11 cellular contexts compared by ENCODE assay signal in the genomic region with DNA sequence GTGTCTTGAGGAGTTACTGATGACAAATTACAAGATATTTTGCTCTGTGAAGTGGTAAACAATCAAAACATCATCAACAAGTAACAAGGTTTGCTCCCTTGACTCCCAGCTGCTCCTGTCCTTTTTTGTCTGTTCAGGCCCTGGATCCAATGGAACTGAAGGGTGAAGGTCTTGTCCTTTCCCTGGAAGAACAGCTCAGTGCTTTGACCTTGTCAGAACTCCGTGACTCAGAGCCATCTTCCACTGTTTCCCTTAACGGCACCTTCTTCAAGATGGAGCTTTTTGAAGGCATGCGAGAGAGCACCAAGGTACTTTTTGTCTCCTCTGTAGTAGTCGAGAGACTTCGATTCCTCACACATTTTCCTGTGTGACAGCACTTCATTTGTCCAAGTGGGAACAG. TPM values are rescaled to one million over a fixed set of nuclear protein-coding genes. Genes with fewer than 3 reads are reported as not detected.
DNase-seq lines count a peak whose midpoint lies in the region; ATAC-seq, FAIRE-seq and TF ChIP-seq lines count a peak whose summit lies in the region.
"Had no signal": no experiment of that assay in that cellular context is flagged by ENCODE, and none has a peak within 500 bp of the region (broad histone marks: within the 10 kb centered on the region; RNA-seq: fewer than 3 reads in every experiment).

No MANE protein-coding gene starts in this region.

- POLR2A ChIA-PET in A549 (lab: Yijun Ruan, JAX): interaction anchor here (0.5 kb wide), 1 partner anchor 522 kb away, joined by 3 read pairs; no protein-coding TSS in a partner anchor

- TF ChIP-seq POLR2A in A549 (IDR thresholded peaks at IDR 0.05; ENCODE audit: low read length): no peak

- peaks cover 97% of the 10 kb centered on the region for H3K36me3 ChIP-seq in HUES64 (ENCODE audit: insufficient read depth, low read length)
- peaks cover 30% of the 10 kb centered on the region for H3K36me3 ChIP-seq in ectodermal cell (ENCODE audit: control insufficient read depth, insufficient read depth, low read length)

- no peaks in the 10 kb centered on the region for H3K9me3 Mint-ChIP-seq in nephron progenitor cell
- no peaks in the 10 kb centered on the region for H3K9me3 Mint-ChIP-seq in stimulated activated effector memory CD8-positive, alpha-beta T cell treated with anti-CD3 and anti-CD28 coated beads, Interleukin-12 subunit alpha, Interleukin-12 subunit beta, amount 100 ng/mL, for 72 hours

- no peak for TF ChIP-seq RAD21 in A549 (conservative IDR thresholded peaks at IDR 0.05 in 1 of 2, IDR thresholded peaks at IDR 0.05 in 1 of 2)

- TF ChIP-seq CTCF in A549 (IDR thresholded peaks at IDR 0.05): no peak
- no peak for TF ChIP-seq CTCF in nephron progenitor cell (IDR thresholded peaks at IDR 0.05)

- no peak for FAIRE-seq in A549 (lab: Jason Lieb, UNC)

- 86% methylated on average over 5 of the region's 5 CpGs for WGBS in A549 (ENCODE audit: missing lambda C conversion rate)
- 94% methylated on average over 5 of the region's 5 CpGs for WGBS in HUES64
- 90 to 95% methylated on average over 5 of the region's 5 CpGs for WGBS in ectodermal cell, 2 experiments

- H3K9ac ChIP-seq in HUES64 (ENCODE audit: low read depth, low read length): peak overlapping the region; percentile 23; the same call in 1 of the 2 replicates
- H3K9ac ChIP-seq: BLaER1 treated with 17β-estradiol and CSF1 and Interleukin-3, amounts not matched to agents 10 nM and 100 nM had no signal

- H3K4me2 ChIP-seq in A549: no peak overlapping the region
- H3K4me2 ChIP-seq: BLaER1 treated with 17β-estradiol and CSF1 and Interleukin-3, amounts not matched to agents 10 nM and 100 nM had no signal

- H3K4me1 Mint-ChIP-seq in nephron progenitor cell: peaks cover 70% of the 10 kb centered on the region
- peaks cover 6% of the 10 kb centered on the region for H3K4me1 Mint-ChIP-seq in stimulated activated effector memory CD8-positive, alpha-beta T cell treated with anti-CD3 and anti-CD28 coated beads, Interleukin-12 subunit alpha, Interleukin-12 subunit beta, amount 100 ng/mL, for 72 hours

- H3K36me3 Mint-ChIP-seq in nephron progenitor cell (ENCODE audit: low read depth): peaks cover 50% of the 10 kb centered on the region
- H3K36me3 Mint-ChIP-seq in stimulated activated effector memory CD8-positive, alpha-beta T cell treated with anti-CD3 and anti-CD28 coated beads, Interleukin-12 subunit alpha, Interleukin-12 subunit beta, amount 100 ng/mL, for 72 hours: peaks cover 97% of the 10 kb centered on the region

- H3K4me1 ChIP-seq in A549 (peaks cover 14% of the 10 kb centered on the region), HUES64 (ENCODE audit: insufficient read depth, low read length) (peaks cover 16% of the 10 kb centered on the region), ectodermal cell (ENCODE audit: control insufficient read depth, insufficient read depth, low read length) (no peaks in the 10 kb centered on the region)
- H3K4me1 ChIP-seq: right lobe of liver had no signal

- peak overlapping the region; percentile 99 for H3K27ac Mint-ChIP-seq in nephron progenitor cell
- H3K27ac Mint-ChIP-seq in stimulated activated effector memory CD8-positive, alpha-beta T cell treated with anti-CD3 and anti-CD28 coated beads, Interleukin-12 subunit alpha, Interleukin-12 subunit beta, amount 100 ng/mL, for 72 hours: no peak overlapping the region

- H3K9me3 ChIP-seq in A549: no peaks in the 10 kb centered on the region
- H3K9me3 ChIP-seq in HUES64 (ENCODE audit: insufficient read depth, low read depth, low read length): no peaks in the 10 kb centered on the region
- no peaks in the 10 kb centered on the region for H3K9me3 ChIP-seq in ectodermal cell (ENCODE audit: control insufficient read depth, low read length)
- H3K9me3 ChIP-seq: BLaER1 treated with 17β-estradiol and CSF1 and Interleukin-3, amounts not matched to agents 10 nM and 100 nM; right lobe of liver had no signal

- H3K27ac ChIP-seq in A549 (peak overlapping the region; percentile 51 to 62; a peak in 3 of 6 replicates), HUES64 (ENCODE audit: low read depth, low read length) (peak overlapping the region; percentile 76), ectodermal cell (ENCODE audit: insufficient read depth, low read depth, low read length, poor library complexity, severe bottlenecking) (peak overlapping the region; percentile 73)
- H3K27ac ChIP-seq: BLaER1 treated with 17β-estradiol and CSF1 and Interleukin-3, amounts not matched to agents 10 nM and 100 nM; right lobe of liver had no signal

- TF ChIP-seq EP300 in A549 (IDR thresholded peaks at IDR 0.05): no peak

- ATAC-seq in A549 (no peak), HG03571 (IDR thresholded peaks at IDR 0.05; ENCODE audit: unreplicated experiment) (no peak)
- ATAC-seq in stimulated activated effector memory CD8-positive, alpha-beta T cell treated with anti-CD3 and anti-CD28 coated beads, Interleukin-12 subunit alpha, Interleukin-12 subunit beta, amount 100 ng/mL, for 72 hours: no peak
- ATAC-seq: HCT116 had no signal

- CTCF ChIA-PET in A549 (lab: Yijun Ruan, JAX): interaction anchor here (1.0 to 3.0 kb wide), 6 partner anchors 11 to 193 kb away, joined by 3 to 14 read pairs (median 4); no protein-coding TSS in a partner anchor

- H3K27me3 ChIP-seq in HUES64 (ENCODE audit: insufficient read depth, low read length) (no peaks in the 10 kb centered on the region), ectodermal cell (ENCODE audit: control insufficient read depth, insufficient read depth, low read length, poor library complexity, severe bottlenecking) (no peaks in the 10 kb centered on the region)
- H3K27me3 ChIP-seq: BLaER1 treated with 17β-estradiol and CSF1 and Interleukin-3, amounts not matched to agents 10 nM and 100 nM; right lobe of liver had no signal

- H3K4me3 ChIP-seq in A549: no peak overlapping the region
- no peak overlapping the region for H3K4me3 ChIP-seq in HUES64 (ENCODE audit: low read length)
- no peak overlapping the region for H3K4me3 ChIP-seq in ectodermal cell (ENCODE audit: insufficient read depth, low read depth, low read length)
- H3K4me3 ChIP-seq: BLaER1 treated with 17β-estradiol and CSF1 and Interleukin-3, amounts not matched to agents 10 nM and 100 nM; right lobe of liver had no signal

- H3K27me3 Mint-ChIP-seq in nephron progenitor cell (ENCODE audit: low read depth, poor library complexity): no peaks in the 10 kb centered on the region

- DNase-seq in A549 (ENCODE audit: low read depth in 1 of 2, low spot score in 1 of 2) (no peak), nephron progenitor cell (no peak), activated gamma-delta T cell treated with Interleukin-2 at 50 U/mL for 16 hours (no peak)
- no peak for DNase-seq in stimulated activated CD4-positive, alpha-beta T cell treated with anti-CD3 and anti-CD28 coated beads, Interleukin-15, amount 100 ng/mL, for 24 hours
- no peak for DNase-seq in stimulated activated effector memory CD8-positive, alpha-beta T cell treated with anti-CD3 and anti-CD28 coated beads, Interleukin-12 subunit alpha, Interleukin-12 subunit beta, amount 100 ng/mL, for 72 hours (ENCODE audit: low spot score in 2 of 2)
- DNase-seq: right lobe of liver had no signal

- peak overlapping the region; percentile 58 for H3K4me3 Mint-ChIP-seq in nephron progenitor cell
- no peak overlapping the region for H3K4me3 Mint-ChIP-seq in stimulated activated effector memory CD8-positive, alpha-beta T cell treated with anti-CD3 and anti-CD28 coated beads, Interleukin-12 subunit alpha, Interleukin-12 subunit beta, amount 100 ng/mL, for 72 hours

TF ChIP-seq in A549, 52 proteins besides CTCF, POLR2A, EP300 and RAD21 (continues in another document):
- TF ChIP-seq CBX2 (IDR thresholded peaks at IDR 0.05; ENCODE audit: borderline replicate concordance, low read depth): no peak
- no peak for TF ChIP-seq KDM1A (IDR thresholded peaks at IDR 0.05; ENCODE audit: low read depth)
- TF ChIP-seq, protein P1, sequence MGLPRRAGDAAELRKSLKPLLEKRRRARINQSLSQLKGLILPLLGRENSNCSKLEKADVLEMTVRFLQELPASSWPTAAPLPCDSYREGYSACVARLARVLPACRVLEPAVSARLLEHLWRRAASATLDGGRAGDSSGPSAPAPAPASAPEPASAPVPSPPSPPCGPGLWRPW (IDR thresholded peaks at IDR 0.05): no peak
- no peak for TF ChIP-seq MAFK (IDR thresholded peaks at IDR 0.05; ENCODE audit: partially characterized antibody)
- TF ChIP-seq ZFP36 (IDR thresholded peaks at IDR 0.05; ENCODE audit: borderline replicate concordance, partially characterized antibody): no peak
- TF ChIP-seq TFCP2L1 (CRISPR knock-in tag; IDR thresholded peaks at IDR 0.05): no peak
- no peak for TF ChIP-seq CEBPB (IDR thresholded peaks at IDR 0.05)
- TF ChIP-seq FOSL2 (IDR thresholded peaks at IDR 0.05): no peak
- no peak for TF ChIP-seq FOSL2 (CRISPR knock-in tag; IDR thresholded peaks at IDR 0.05)
- no peak for TF ChIP-seq HDAC2 (IDR thresholded peaks at IDR 0.05)
- no peak for TF ChIP-seq HEYL (CRISPR knock-in tag; IDR thresholded peaks at IDR 0.05)

RNA-seq across cellular contexts. Expression of a gene that starts 29.0 kb away (rescaled TPM):
- 3.4 TPM in 2 replicates for polyA plus RNA-seq in A549 (2011; rRNA removed)
- 2.5 and 2.8 TPM in 2 replicates for polyA plus RNA-seq in A549 (2012; cell fraction: cytosol; rRNA removed)
- 5.8 and 8.3 TPM in 2 replicates for polyA plus RNA-seq in A549 (2012; cell fraction: nucleus; rRNA removed)
- polyA plus RNA-seq in A549 (2017; fragmentation: RNase III; extraction: RNeasy Plus Mini Kit Qiagen cat#74134 plus additional on column Dnase treatment): 2.1 to 3.0 TPM (median 2.9 TPM) in 3 replicates
- 2.9 and 3.1 TPM in 2 replicates for polyA minus RNA-seq in A549 (2011; rRNA and poly(A)+ RNA removed)
- polyA plus RNA-seq in HUES64 (2013, experiment 1 of 2): 7.9 TPM
- polyA plus RNA-seq in HUES64 (2013, experiment 2 of 2): 8.4 TPM
- 47.3 TPM for polyA plus RNA-seq in ectodermal cell (2013, experiment 1 of 4)
- 33.6 TPM for polyA plus RNA-seq in ectodermal cell (2013, experiment 2 of 4)
- polyA plus RNA-seq in ectodermal cell (2013, experiment 3 of 4): 35.4 TPM
- 40.0 TPM for polyA plus RNA-seq in ectodermal cell (2013, experiment 4 of 4)

RNA-seq across cellular contexts. Expression of a gene that starts 32.5 kb away (rescaled TPM):
- polyA plus RNA-seq in A549 (2011; rRNA removed) (26.6 and 31.0 TPM in 2 replicates), A549 (2017; fragmentation: RNase III; extraction: RNeasy Plus Mini Kit Qiagen cat#74134 plus additional on column Dnase treatment) (14.5 to 16.5 TPM (median 16.1 TPM) in 3 replicates)
- polyA plus RNA-seq in A549 (2012; cell fraction: cytosol; rRNA removed): 14.8 and 15.7 TPM in 2 replicates
- 18.5 and 20.5 TPM in 2 replicates for polyA plus RNA-seq in A549 (2012; cell fraction: nucleus; rRNA removed)
- 15.8 and 20.5 TPM in 2 replicates for polyA minus RNA-seq in A549 (2011; rRNA and poly(A)+ RNA removed)
- 35.2 TPM for polyA plus RNA-seq in HUES64 (2013, experiment 1 of 2)
- 34.1 TPM for polyA plus RNA-seq in HUES64 (2013, experiment 2 of 2)
- 33.4 TPM for polyA plus RNA-seq in ectodermal cell (2013, experiment 1 of 4)
- 31.3 TPM for polyA plus RNA-seq in ectodermal cell (2013, experiment 2 of 4)
- 25.9 TPM for polyA plus RNA-seq in ectodermal cell (2013, experiment 3 of 4)
- polyA plus RNA-seq in ectodermal cell (2013, experiment 4 of 4): 27.4 TPM
